In the genomic region with DNA sequence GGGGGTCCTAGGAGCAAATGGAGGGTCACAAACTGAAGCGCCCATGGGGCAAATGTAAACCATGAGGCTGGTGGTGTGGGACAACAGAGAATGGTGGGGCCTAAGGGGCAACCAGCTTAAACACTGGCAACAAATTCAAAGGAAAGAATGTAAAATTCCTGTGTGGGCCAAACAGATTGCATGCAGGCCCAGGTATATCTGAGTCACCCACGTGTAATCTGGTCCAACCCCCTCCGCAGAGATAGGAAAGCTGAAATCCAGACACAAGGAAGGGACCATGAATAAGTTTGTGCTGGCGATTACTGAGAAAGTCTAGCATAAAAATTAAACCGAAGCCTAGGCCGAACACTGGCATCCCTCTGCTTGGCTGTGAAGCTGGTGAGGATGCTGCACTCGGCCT, we compare ENCODE assay signal across 11 cellular contexts.
DNase-seq lines count a peak whose midpoint lies in the region; ATAC-seq, FAIRE-seq and TF ChIP-seq lines count a peak whose summit lies in the region.
"Had no signal": no experiment of that assay in that cellular context is flagged by ENCODE, and none has a peak within 500 bp of the region (broad histone marks: within the 10 kb centered on the region; RNA-seq: fewer than 3 reads in every experiment).

No MANE protein-coding gene starts in this region.

- ATAC-seq in mucosa of descending colon = peak; percentile 15
- ATAC-seq: activated CD8-positive, alpha-beta memory T cell treated with anti-CD3 and anti-CD28 coated beads, Interleukin-2, amount 10 ng/mL, durations not matched to agents 7 days and 5 days had no signal

- TF ChIP-seq EP300 in tibial nerve (IDR thresholded peaks at IDR 0.05) = no peak

- H3K27me3 Mint-ChIP-seq in IgD-negative memory B cell = peaks cover 2% of the 10 kb centered on the region
- H3K27me3 Mint-ChIP-seq: activated CD8-positive, alpha-beta memory T cell treated with anti-CD3 and anti-CD28 coated beads, Interleukin-2, amount 10 ng/mL, durations not matched to agents 7 days and 5 days had no signal

- peak overlapping the region; percentile 32 to 95 (median 88) for H3K27ac ChIP-seq in tibial nerve

- DNase-seq in bronchial epithelial cell (ENCODE audit: low read depth) (peak; percentile 85), mucosa of descending colon (no peak), tibial nerve (ENCODE audit: low spot score in 2 of 2) (no peak), frontal cortex (ENCODE audit: low spot score in 2 of 2) (no peak), activated T-cell treated with anti-CD3 and anti-CD28 coated beads for 4 hours (no peak)
- DNase-seq in activated naive CD4-positive, alpha-beta T cell treated with Interleukin-2 at 50 U/mL for 16 hours = no peak
- DNase-seq: activated CD8-positive, alpha-beta memory T cell treated with anti-CD3 and anti-CD28 coated beads, Interleukin-2, amount 10 ng/mL, durations not matched to agents 7 days and 5 days; DMS153; Kasumi-1; NCI-H2227 treated with DMSO at 0.1 percent for 48 hours had no signal

- no peak for TF ChIP-seq CTCF in bronchial epithelial cell (IDR thresholded peaks at IDR 0.05; ENCODE audit: insufficient read depth, low read length, severe bottlenecking)
- no peak for TF ChIP-seq CTCF in mucosa of descending colon (IDR thresholded peaks at IDR 0.05)
- no peak for TF ChIP-seq CTCF in tibial nerve (IDR thresholded peaks at IDR 0.05)

- no peaks in the 10 kb centered on the region for H3K9me3 ChIP-seq in mucosa of descending colon
- no peaks in the 10 kb centered on the region for H3K9me3 ChIP-seq in tibial nerve

- no peak for TF ChIP-seq POLR2A in tibial nerve (IDR thresholded peaks at IDR 0.05)

- 84 to 87% methylated on average over 7 of the region's 7 CpGs for WGBS in tibial nerve, 2 donors

- peak overlapping the region; percentile 25 to 89 (median 74) for H3K27ac Mint-ChIP-seq in IgD-negative memory B cell

- H3K4me1 ChIP-seq in mucosa of descending colon (ENCODE audit: low read depth) (peaks cover 92% of the 10 kb centered on the region), tibial nerve (peaks cover 0 to 100% (median 77%) of the 10 kb centered on the region in 4 donors)

- H3K36me3 ChIP-seq in bronchial epithelial cell (ENCODE audit: control insufficient read depth, insufficient read depth, low read length) (peaks cover 1% of the 10 kb centered on the region), mucosa of descending colon (ENCODE audit: low read depth) (no peaks in the 10 kb centered on the region), tibial nerve (no peaks in the 10 kb centered on the region)

- intact Hi-C loops in mucosa of descending colon (cut with DNase I, micrococcal nuclease) = no loop called here

- H3K4me1 Mint-ChIP-seq in IgD-negative memory B cell = peaks cover 48 to 55% (median 53%) of the 10 kb centered on the region in 3 donors

- H3K9me3 Mint-ChIP-seq in IgD-negative memory B cell = no peaks in the 10 kb centered on the region

- FAIRE-seq in bronchial epithelial cell (lab: Jason Lieb, UNC) (peak; percentile 85), frontal cortex (lab: Jason Lieb, UNC) (no peak)

- H3K36me3 Mint-ChIP-seq in IgD-negative memory B cell = peaks cover 2% of the 10 kb centered on the region

- H3K4me3 ChIP-seq in bronchial epithelial cell (ENCODE audit: low read depth, low read length) = no peak overlapping the region
- no peak overlapping the region for H3K4me3 ChIP-seq in mucosa of descending colon
- H3K4me3 ChIP-seq in tibial nerve = no peak overlapping the region

- H3K4me3 Mint-ChIP-seq in IgD-negative memory B cell = peak overlapping the region in 3 of 4 donors; percentile 5 to 82 (median 61)
- H3K4me3 Mint-ChIP-seq: activated CD8-positive, alpha-beta memory T cell treated with anti-CD3 and anti-CD28 coated beads, Interleukin-2, amount 10 ng/mL, durations not matched to agents 7 days and 5 days had no signal

- H3K27me3 ChIP-seq in bronchial epithelial cell (ENCODE audit: control insufficient read depth, insufficient read depth, low read length) (no peaks in the 10 kb centered on the region), tibial nerve (no peaks in the 10 kb centered on the region)
